Comparison of ENCODE assay signal across 13 cellular contexts in the genomic region with DNA sequence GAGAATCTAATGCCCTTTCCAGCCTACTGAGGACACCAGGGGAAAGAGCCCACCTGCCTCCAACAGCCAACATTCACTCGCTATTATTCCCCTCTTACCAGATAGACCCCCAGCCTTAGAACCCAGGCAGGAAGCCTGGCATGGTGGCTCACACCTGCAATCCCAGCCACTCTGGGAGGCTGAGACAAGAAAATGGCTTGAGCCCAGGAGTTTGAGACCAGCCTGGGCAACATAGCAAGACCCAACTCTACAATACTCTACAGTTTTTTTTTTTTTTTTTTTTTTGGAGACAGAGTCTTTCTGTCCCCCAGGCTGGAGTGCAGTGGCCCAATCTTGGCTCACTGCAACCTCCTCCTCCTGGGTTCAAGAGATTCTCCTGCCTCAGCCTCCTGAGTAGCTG. TPM values are rescaled to one million over a fixed set of nuclear protein-coding genes. Genes with fewer than 3 reads are reported as not detected.
A peak's percentile ranks its signal among the peaks of the same experiment; 100 is the strongest.
DNase-seq lines count a peak whose midpoint lies in the region; TF ChIP-seq lines count a peak whose summit lies in the region.
"Had no signal": no experiment of that assay in that cellular context is flagged by ENCODE, and none has a peak within 500 bp of the region (broad histone marks: within the 10 kb centered on the region; RNA-seq: fewer than 3 reads in every experiment).

No MANE protein-coding gene starts in this region.

- H3K36me3 Mint-ChIP-seq in activated CD4-positive, alpha-beta memory T cell treated with anti-CD3 and anti-CD28 coated beads, Interleukin-2, amount 10 ng/mL, durations not matched to agents 7 days and 5 days (ENCODE audit: low read depth): peaks cover 9% of the 10 kb centered on the region
- H3K36me3 Mint-ChIP-seq in activated CD4-positive, alpha-beta memory T cell treated with anti-CD3 and anti-CD28 coated beads for 36 hours: peaks cover 3% of the 10 kb centered on the region
- no peaks in the 10 kb centered on the region for H3K36me3 Mint-ChIP-seq in CD4-positive, alpha-beta memory T cell
- peaks cover 7% of the 10 kb centered on the region for H3K36me3 Mint-ChIP-seq in activated T-helper 1 cell treated with anti-CD3 and anti-CD28 coated beads, Interleukin-12 subunit alpha, Interleukin-12 subunit beta, Interleukin-2, Interleukin-4 antibody, amounts not matched to agents 30 ng/mL and 10 ng/mL and 1 ng/mL, durations not matched to agents 14 hours and 24 hours and 36 hours (ENCODE audit: low read depth)
- no peaks in the 10 kb centered on the region for H3K36me3 Mint-ChIP-seq in immature natural killer cell

- TF ChIP-seq POLR2A in breast epithelium (IDR thresholded peaks at IDR 0.05): no peak

- no peak overlapping the region for H3K27ac Mint-ChIP-seq in activated CD4-positive, alpha-beta memory T cell treated with anti-CD3 and anti-CD28 coated beads, Interleukin-2, amount 10 ng/mL, durations not matched to agents 7 days and 5 days
- no peak overlapping the region for H3K27ac Mint-ChIP-seq in activated CD4-positive, alpha-beta memory T cell treated with anti-CD3 and anti-CD28 coated beads for 36 hours
- peak overlapping the region in 2 of 7 donors; percentile 38 to 79 for H3K27ac Mint-ChIP-seq in CD4-positive, alpha-beta memory T cell
- H3K27ac Mint-ChIP-seq in activated T-helper 1 cell treated with anti-CD3 and anti-CD28 coated beads, Interleukin-12 subunit alpha, Interleukin-12 subunit beta, Interleukin-2, Interleukin-4 antibody, amounts not matched to agents 30 ng/mL and 10 ng/mL and 1 ng/mL, durations not matched to agents 14 hours and 24 hours and 36 hours: no peak overlapping the region
- no peak overlapping the region for H3K27ac Mint-ChIP-seq in immature natural killer cell

- H3K27me3 ChIP-seq in CD4-positive, alpha-beta memory T cell (ENCODE audit: insufficient read depth, low read length): no peaks in the 10 kb centered on the region
- no peaks in the 10 kb centered on the region for H3K27me3 ChIP-seq in breast epithelium

- H3K36me3 ChIP-seq in CD4-positive, alpha-beta memory T cell (ENCODE audit: insufficient read depth, low read length): no peaks in the 10 kb centered on the region
- no peaks in the 10 kb centered on the region for H3K36me3 ChIP-seq in breast epithelium
- H3K36me3 ChIP-seq: HAP-1 had no signal

- POLR2A ChIA-PET in activated CD4-positive, alpha-beta memory T cell treated with anti-CD3 and anti-CD28 coated beads, Interleukin-2, amount 10 ng/mL, durations not matched to agents 7 days and 5 days (lab: Charles Lee): interaction anchor here (1.5 to 6.7 kb wide), 2 partner anchors 17 to 43 kb away, joined by 3 to 57 read pairs; partner anchors contain the start of gene GADD45B
- POLR2A ChIA-PET in activated CD4-positive, alpha-beta memory T cell treated with anti-CD3 and anti-CD28 coated beads for 36 hours (lab: Charles Lee): interaction anchor here (2.5 kb wide), 1 partner anchor 16 kb away, joined by 10 read pairs; the partner anchor contains the start of gene GADD45B
- POLR2A ChIA-PET in CD4-positive, alpha-beta memory T cell (lab: Charles Lee; ENCODE audit: partially characterized antibody): interaction anchor here (0.6 kb wide), 1 partner anchor 1261 kb away, joined by 3 read pairs; no protein-coding TSS in a partner anchor

- H3K27ac ChIP-seq in CD4-positive, alpha-beta memory T cell (ENCODE audit: low read depth, low read length): no peak overlapping the region
- H3K27ac ChIP-seq in breast epithelium: no peak overlapping the region
- H3K27ac ChIP-seq: C4-2B had no signal

- CTCF ChIA-PET in activated CD4-positive, alpha-beta memory T cell treated with anti-CD3 and anti-CD28 coated beads, Interleukin-2, amount 10 ng/mL, durations not matched to agents 7 days and 5 days (lab: Charles Lee): interaction anchor here (0.6 to 3.8 kb wide), 4 partner anchors 151 to 672 kb away, joined by 3 to 16 read pairs (median 5); no protein-coding TSS in a partner anchor
- CTCF ChIA-PET in activated CD4-positive, alpha-beta memory T cell treated with anti-CD3 and anti-CD28 coated beads for 36 hours (lab: Charles Lee): no interaction called here
- CTCF ChIA-PET in CD4-positive, alpha-beta memory T cell (lab: Charles Lee; ENCODE audit: partially characterized antibody): interaction anchor here (0.6 kb wide), 1 partner anchor 69 kb away, joined by 3 read pairs; no protein-coding TSS in a partner anchor

- DNase-seq in activated CD4-positive, alpha-beta memory T cell treated with anti-CD3 and anti-CD28 coated beads, Interleukin-2, amount 10 ng/mL, durations not matched to agents 7 days and 5 days: no peak
- no peak for DNase-seq in activated CD4-positive, alpha-beta memory T cell treated with anti-CD3 and anti-CD28 coated beads for 36 hours
- DNase-seq in CD4-positive, alpha-beta memory T cell: no peak
- no peak for DNase-seq in activated T-helper 1 cell treated with anti-CD3 and anti-CD28 coated beads, Interleukin-12 subunit alpha, Interleukin-12 subunit beta, Interleukin-2, Interleukin-4 antibody, amounts not matched to agents 30 ng/mL and 10 ng/mL and 1 ng/mL, durations not matched to agents 14 hours and 24 hours and 36 hours (ENCODE audit: low spot score)
- DNase-seq in immature natural killer cell (no peak), breast epithelium (ENCODE audit: low spot score in 2 of 2) (no peak), germinal center (ENCODE audit: low spot score) (no peak)
- DNase-seq in stimulated activated CD4-positive, alpha-beta T cell treated with anti-CD3 and anti-CD28 coated beads, Interleukin-15, amount 100 ng/mL, for 24 hours: no peak
- DNase-seq: NCI-H187, NCI-H345, NCI-H526 treated with DMSO at 0.1 percent for 48 hours had no signal

- H3K27me3 Mint-ChIP-seq in activated CD4-positive, alpha-beta memory T cell treated with anti-CD3 and anti-CD28 coated beads, Interleukin-2, amount 10 ng/mL, durations not matched to agents 7 days and 5 days: no peaks in the 10 kb centered on the region
- no peaks in the 10 kb centered on the region for H3K27me3 Mint-ChIP-seq in activated CD4-positive, alpha-beta memory T cell treated with anti-CD3 and anti-CD28 coated beads for 36 hours
- no peaks in the 10 kb centered on the region for H3K27me3 Mint-ChIP-seq in CD4-positive, alpha-beta memory T cell
- peaks cover 3% of the 10 kb centered on the region for H3K27me3 Mint-ChIP-seq in activated T-helper 1 cell treated with anti-CD3 and anti-CD28 coated beads, Interleukin-12 subunit alpha, Interleukin-12 subunit beta, Interleukin-2, Interleukin-4 antibody, amounts not matched to agents 30 ng/mL and 10 ng/mL and 1 ng/mL, durations not matched to agents 14 hours and 24 hours and 36 hours (ENCODE audit: insufficient read depth)
- H3K27me3 Mint-ChIP-seq in immature natural killer cell (ENCODE audit: low read depth in 3 of 3): peaks cover 0 to 7% (median 0%) of the 10 kb centered on the region in 3 donors

- H3K4me1 ChIP-seq in CD4-positive, alpha-beta memory T cell (ENCODE audit: insufficient read depth, low read length): peaks cover 20% of the 10 kb centered on the region
- H3K4me1 ChIP-seq in breast epithelium: peaks cover 0 to 16% of the 10 kb centered on the region in 2 donors

- peak overlapping the region; percentile 14 for H3K4me3 Mint-ChIP-seq in activated CD4-positive, alpha-beta memory T cell treated with anti-CD3 and anti-CD28 coated beads, Interleukin-2, amount 10 ng/mL, durations not matched to agents 7 days and 5 days
- no peak overlapping the region for H3K4me3 Mint-ChIP-seq in activated CD4-positive, alpha-beta memory T cell treated with anti-CD3 and anti-CD28 coated beads for 36 hours
- peak overlapping the region in 5 of 8 donors; percentile 11 to 69 (median 26) for H3K4me3 Mint-ChIP-seq in CD4-positive, alpha-beta memory T cell
- H3K4me3 Mint-ChIP-seq in activated T-helper 1 cell treated with anti-CD3 and anti-CD28 coated beads, Interleukin-12 subunit alpha, Interleukin-12 subunit beta, Interleukin-2, Interleukin-4 antibody, amounts not matched to agents 30 ng/mL and 10 ng/mL and 1 ng/mL, durations not matched to agents 14 hours and 24 hours and 36 hours: peak overlapping the region; percentile 56
- H3K4me3 Mint-ChIP-seq in immature natural killer cell: peak overlapping the region in 4 of 5 donors; percentile 3 to 43 (median 24)

- peaks cover 27% of the 10 kb centered on the region for H3K4me1 Mint-ChIP-seq in activated CD4-positive, alpha-beta memory T cell treated with anti-CD3 and anti-CD28 coated beads, Interleukin-2, amount 10 ng/mL, durations not matched to agents 7 days and 5 days
- peaks cover 11% of the 10 kb centered on the region for H3K4me1 Mint-ChIP-seq in activated CD4-positive, alpha-beta memory T cell treated with anti-CD3 and anti-CD28 coated beads for 36 hours (ENCODE audit: low read depth)
- H3K4me1 Mint-ChIP-seq in CD4-positive, alpha-beta memory T cell: peaks cover 4 to 16% (median 13%) of the 10 kb centered on the region in 4 donors
- H3K4me1 Mint-ChIP-seq in activated T-helper 1 cell treated with anti-CD3 and anti-CD28 coated beads, Interleukin-12 subunit alpha, Interleukin-12 subunit beta, Interleukin-2, Interleukin-4 antibody, amounts not matched to agents 30 ng/mL and 10 ng/mL and 1 ng/mL, durations not matched to agents 14 hours and 24 hours and 36 hours (ENCODE audit: low read depth): peaks cover 26% of the 10 kb centered on the region
- H3K4me1 Mint-ChIP-seq in immature natural killer cell: peaks cover 17 to 19% of the 10 kb centered on the region in 2 donors

- intact Hi-C loops in activated CD4-positive, alpha-beta memory T cell treated with anti-CD3 and anti-CD28 coated beads for 36 hours (cut with micrococcal nuclease): loop anchor here (5.0 kb wide), 1 partner anchor 33 kb away; the partner anchor contains the start of gene TIMM13
- intact Hi-C loops in CD4-positive, alpha-beta memory T cell (cut with micrococcal nuclease): no loop called here
- intact Hi-C loops in activated T-helper 1 cell treated with anti-CD3 and anti-CD28 coated beads, Interleukin-12 subunit alpha, Interleukin-12 subunit beta, Interleukin-2, Interleukin-4 antibody, amounts not matched to agents 30 ng/mL and 10 ng/mL and 1 ng/mL, durations not matched to agents 14 hours and 24 hours and 36 hours (cut with micrococcal nuclease): no loop called here
- intact Hi-C loops in breast epithelium (cut with DNase I; ENCODE audit: low total_unique reads): no loop called here

- no peaks in the 10 kb centered on the region for H3K9me3 Mint-ChIP-seq in activated CD4-positive, alpha-beta memory T cell treated with anti-CD3 and anti-CD28 coated beads, Interleukin-2, amount 10 ng/mL, durations not matched to agents 7 days and 5 days
- no peaks in the 10 kb centered on the region for H3K9me3 Mint-ChIP-seq in activated CD4-positive, alpha-beta memory T cell treated with anti-CD3 and anti-CD28 coated beads for 36 hours
- no peaks in the 10 kb centered on the region for H3K9me3 Mint-ChIP-seq in CD4-positive, alpha-beta memory T cell
- no peaks in the 10 kb centered on the region for H3K9me3 Mint-ChIP-seq in activated T-helper 1 cell treated with anti-CD3 and anti-CD28 coated beads, Interleukin-12 subunit alpha, Interleukin-12 subunit beta, Interleukin-2, Interleukin-4 antibody, amounts not matched to agents 30 ng/mL and 10 ng/mL and 1 ng/mL, durations not matched to agents 14 hours and 24 hours and 36 hours
- H3K9me3 Mint-ChIP-seq in immature natural killer cell: no peaks in the 10 kb centered on the region

- no peak overlapping the region for H3K4me3 ChIP-seq in CD4-positive, alpha-beta memory T cell (ENCODE audit: low read length in 2 of 2)
- no peak overlapping the region for H3K4me3 ChIP-seq in breast epithelium
- H3K4me3 ChIP-seq: HAP-1 had no signal

- H3K9me3 ChIP-seq in CD4-positive, alpha-beta memory T cell (ENCODE audit: control insufficient read depth in 1 of 2, low read length in 2 of 2): no peaks in the 10 kb centered on the region
- no peaks in the 10 kb centered on the region for H3K9me3 ChIP-seq in breast epithelium
- H3K9me3 ChIP-seq: HAP-1 had no signal

- TF ChIP-seq CTCF in breast epithelium (IDR thresholded peaks at IDR 0.05): no peak

RNA-seq across cellular contexts. Expression of gene LMNB2, which starts 3.5 kb away (rescaled TPM):
- 10 to 100 TPM; 92.9 to 96.6 TPM for total RNA-seq in activated CD4-positive, alpha-beta memory T cell treated with anti-CD3 and anti-CD28 coated beads, Interleukin-2, amount 10 ng/mL, durations not matched to agents 7 days and 5 days
- 100 to 1,000 TPM; 100 to 104 TPM for total RNA-seq in activated CD4-positive, alpha-beta memory T cell treated with anti-CD3 and anti-CD28 coated beads for 36 hours
- 10 to 100 TPM; 19.8 to 19.9 TPM for total RNA-seq in CD4-positive, alpha-beta memory T cell
- 10 to 100 TPM in 1 of 2 donors, 1 to 10 TPM in 1; 3.8 to 10.8 TPM for polyA plus RNA-seq in CD4-positive, alpha-beta memory T cell
- total RNA-seq in activated T-helper 1 cell treated with anti-CD3 and anti-CD28 coated beads, Interleukin-12 subunit alpha, Interleukin-12 subunit beta, Interleukin-2, Interleukin-4 antibody, amounts not matched to agents 30 ng/mL and 10 ng/mL and 1 ng/mL, durations not matched to agents 14 hours and 24 hours and 36 hours: 109 and 116 TPM in 2 replicates
- polyA plus RNA-seq in immature natural killer cell: 1 to 10 TPM; 4.6 to 8.4 (median 5.0) TPM
- 10 to 100 TPM; 13.1 to 25.2 (median 15.7) TPM for total RNA-seq in breast epithelium

RNA-seq across cellular contexts. Expression of gene GADD45B, which starts 15.7 kb away (rescaled TPM):
- total RNA-seq in activated CD4-positive, alpha-beta memory T cell treated with anti-CD3 and anti-CD28 coated beads, Interleukin-2, amount 10 ng/mL, durations not matched to agents 7 days and 5 days: 10 to 100 TPM; 52.2 to 54.3 TPM
- total RNA-seq in activated CD4-positive, alpha-beta memory T cell treated with anti-CD3 and anti-CD28 coated beads for 36 hours: 10 to 100 TPM; 34.5 to 38.1 TPM
- 10 to 100 TPM; 88.2 to 88.3 TPM for total RNA-seq in CD4-positive, alpha-beta memory T cell
- polyA plus RNA-seq in CD4-positive, alpha-beta memory T cell: 10 to 100 TPM; 44.9 to 94.4 TPM
- 129 and 132 TPM in 2 replicates for total RNA-seq in activated T-helper 1 cell treated with anti-CD3 and anti-CD28 coated beads, Interleukin-12 subunit alpha, Interleukin-12 subunit beta, Interleukin-2, Interleukin-4 antibody, amounts not matched to agents 30 ng/mL and 10 ng/mL and 1 ng/mL, durations not matched to agents 14 hours and 24 hours and 36 hours
- polyA plus RNA-seq in immature natural killer cell: 100 to 1,000 TPM in 1 of 3 donors, 10 to 100 TPM in 2; 68.0 to 105 (median 72.9) TPM
- total RNA-seq in breast epithelium: 100 to 1,000 TPM; 136 to 301 (median 172) TPM

RNA-seq across cellular contexts. Expression of gene TIMM13, which starts 32.9 kb away (rescaled TPM):
- 10 to 100 TPM; 44.5 to 47.4 TPM for total RNA-seq in activated CD4-positive, alpha-beta memory T cell treated with anti-CD3 and anti-CD28 coated beads, Interleukin-2, amount 10 ng/mL, durations not matched to agents 7 days and 5 days
- total RNA-seq in activated CD4-positive, alpha-beta memory T cell treated with anti-CD3 and anti-CD28 coated beads for 36 hours: 10 to 100 TPM; 69.0 to 72.0 TPM
- 10 to 100 TPM; 30.6 to 31.6 TPM for total RNA-seq in CD4-positive, alpha-beta memory T cell
- 10 to 100 TPM; 65.9 to 76.4 TPM for polyA plus RNA-seq in CD4-positive, alpha-beta memory T cell
- total RNA-seq in activated T-helper 1 cell treated with anti-CD3 and anti-CD28 coated beads, Interleukin-12 subunit alpha, Interleukin-12 subunit beta, Interleukin-2, Interleukin-4 antibody, amounts not matched to agents 30 ng/mL and 10 ng/mL and 1 ng/mL, durations not matched to agents 14 hours and 24 hours and 36 hours: 178 and 185 TPM in 2 replicates
- 10 to 100 TPM; 74.3 to 99.6 (median 84.9) TPM for polyA plus RNA-seq in immature natural killer cell
- 10 to 100 TPM; 27.7 to 34.4 (median 28.1) TPM for total RNA-seq in breast epithelium
